ENCODE assay signal across 6 cellular contexts in the genomic region with DNA sequence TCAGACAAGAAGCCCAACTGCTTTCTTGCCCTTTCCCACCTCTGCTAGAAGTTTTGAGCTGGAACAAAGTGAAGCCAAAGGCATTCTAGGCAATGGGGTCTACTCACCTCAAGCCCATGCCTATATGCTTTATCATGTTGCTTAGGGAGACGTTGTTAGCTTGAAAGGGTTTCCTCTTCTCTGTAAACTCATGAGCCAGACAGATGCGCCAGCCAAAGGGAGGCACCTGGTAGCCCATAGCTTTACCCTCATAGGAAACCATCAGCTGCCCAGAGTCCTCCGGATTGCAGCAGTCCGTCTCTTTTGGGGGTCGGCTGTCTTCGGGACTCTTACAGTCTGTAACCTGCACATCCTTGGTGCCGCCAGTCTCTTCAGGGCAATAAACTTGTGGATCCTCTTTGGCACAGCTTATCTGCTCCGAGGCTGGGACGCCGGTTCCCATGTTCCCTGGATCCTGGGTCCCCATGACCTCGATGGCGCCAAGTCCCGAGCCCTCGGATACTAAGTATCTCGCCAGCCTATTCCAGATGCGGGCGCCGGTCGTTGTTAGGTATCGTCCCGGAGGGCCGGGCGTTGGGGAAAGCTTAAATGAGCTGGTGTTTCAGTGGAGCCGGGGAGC.
DNase-seq lines count a peak whose midpoint lies in the region; ATAC-seq and TF ChIP-seq lines count a peak whose summit lies in the region.

No MANE protein-coding gene starts in this region.

- peak overlapping the region; percentile 84 for H3K27ac ChIP-seq in parathyroid adenoma

- TF ChIP-seq CTCF in choroid plexus epithelial cell (conservative IDR thresholded peaks at IDR 0.05; ENCODE audit: low read depth, low read length): no peak
- no peak for TF ChIP-seq CTCF in parathyroid adenoma (IDR thresholded peaks at IDR 0.05)

- peaks cover 8% of the 10 kb centered on the region for H3K4me1 ChIP-seq in parathyroid adenoma

- H2AFZ ChIP-seq in parathyroid adenoma: peak overlapping the region; percentile 75

- H3K4me3 ChIP-seq in choroid plexus epithelial cell (ENCODE audit: low read depth, low read length) (peak overlapping the region; percentile 83), parathyroid adenoma (ENCODE audit: low read depth, low read length) (peak overlapping the region; percentile 94)

- no peaks in the 10 kb centered on the region for H3K27me3 ChIP-seq in parathyroid adenoma (ENCODE audit: control insufficient read depth, insufficient read depth, low read length)

- peak overlapping the region; percentile 28 for H3K9ac ChIP-seq in parathyroid adenoma

- no peaks in the 10 kb centered on the region for H3K36me3 ChIP-seq in parathyroid adenoma (ENCODE audit: control insufficient read depth, insufficient read depth, low read length)

- H3K79me2 ChIP-seq in parathyroid adenoma: peaks cover 12% of the 10 kb centered on the region

- DNase-seq in NCI-H146 (lab: John Stamatoyannopoulos, UW) (peak; percentile 22), NCI-H146 treated with DMSO at 0.1 percent for 48 hours (lab: John Stamatoyannopoulos, UW; ENCODE audit: unreplicated experiment) (no peak), choroid plexus epithelial cell (ENCODE audit: low read depth) (no peak), NCI-H226 (no peak)

- H3K4me2 ChIP-seq in parathyroid adenoma (ENCODE audit: low read length): peak overlapping the region; percentile 91

- no peaks in the 10 kb centered on the region for H3K9me3 ChIP-seq in parathyroid adenoma (ENCODE audit: control insufficient read depth, low read length)

- ATAC-seq in GM19395 (IDR thresholded peaks at IDR 0.05; ENCODE audit: unreplicated experiment): no peak
